In genomic region chr10:101778781-101779543, GRCh38 we compare ENCODE assay signal across 8 cellular contexts. TPM values are rescaled to one million over a fixed set of nuclear protein-coding genes. Genes with fewer than 3 reads are reported as not detected.
DNase-seq lines count a peak whose midpoint lies in the region; ATAC-seq and TF ChIP-seq lines count a peak whose summit lies in the region.

No MANE protein-coding gene starts in this region.

- RAD21 ChIA-PET in HCT116 (lab: Charles Lee; ENCODE audit: low non-redundant PET in 1 of 2, low total read pairs in 2 of 2, uncharacterized antibody in 2 of 2, unreplicated experiment in 2 of 2): interaction anchor here in 1 of 2 experiments (0.7 kb wide), 1 partner anchor 565 kb away, joined by 3 read pairs; no protein-coding TSS in a partner anchor

- H3K9ac ChIP-seq in HCT116 (ENCODE audit: low read length) (no peak overlapping the region), rectal smooth muscle tissue (ENCODE audit: low read length) (no peak overlapping the region)

- no peaks in the 10 kb centered on the region for H3K9me3 Mint-ChIP-seq in activated T-cell treated with anti-CD3 and anti-CD28 coated beads, Interleukin-2, amount 50 U/mL, for 72 hours

- DNase-seq in HCT116 (ENCODE audit: low read depth, low spot score) (no peak), left ventricle myocardium inferior (no peak), cortex of kidney (lab: John Stamatoyannopoulos, UW) (no peak), SK-N-DZ (ENCODE audit: low spot score) (no peak), NCI-H2081 treated with DMSO at 0.1 percent for 48 hours (lab: John Stamatoyannopoulos, UW) (no peak), D341Med (ENCODE audit: low spot score) (no peak)
- DNase-seq in activated T-cell treated with anti-CD3 and anti-CD28 coated beads, Interleukin-2, amount 50 U/mL, for 72 hours: peak; percentile 34 to 37

- H3K4me2 ChIP-seq in HCT116 (ENCODE audit: low read length): no peak overlapping the region

- H3K9me2 ChIP-seq in HCT116 (ENCODE audit: insufficient read depth): no peaks in the 10 kb centered on the region

- H3K9me3 ChIP-seq in HCT116 (ENCODE audit: control insufficient read depth in 1 of 2, insufficient read depth in 1 of 2, low read depth in 1 of 2, low read length in 2 of 2) (no peaks in the 10 kb centered on the region), left ventricle myocardium inferior (replicated peaks) (no peaks in the 10 kb centered on the region)

- H3K27ac Mint-ChIP-seq in activated T-cell treated with anti-CD3 and anti-CD28 coated beads, Interleukin-2, amount 50 U/mL, for 72 hours: no peak overlapping the region

- H3K4me1 ChIP-seq in HCT116 (ENCODE audit: control insufficient read depth in 1 of 2, insufficient read depth in 2 of 2, low read length in 2 of 2) (peaks cover 19 to 36% of the 10 kb centered on the region in 2 experiments), left ventricle myocardium inferior (peaks cover 68% of the 10 kb centered on the region), rectal smooth muscle tissue (ENCODE audit: control insufficient read depth, insufficient read depth, low read length) (peaks cover 9% of the 10 kb centered on the region)

- POLR2A ChIA-PET in HCT116 (lab: Charles Lee): no interaction called here

- peaks cover 40% of the 10 kb centered on the region for H3K27me3 Mint-ChIP-seq in activated T-cell treated with anti-CD3 and anti-CD28 coated beads, Interleukin-2, amount 50 U/mL, for 72 hours (ENCODE audit: low read depth)

- no peaks in the 10 kb centered on the region for H3K27me3 ChIP-seq in HCT116 (ENCODE audit: insufficient read depth, low read length)
- peaks cover 58% of the 10 kb centered on the region for H3K27me3 ChIP-seq in left ventricle myocardium inferior (ENCODE audit: low read depth)
- peaks cover 35% of the 10 kb centered on the region for H3K27me3 ChIP-seq in rectal smooth muscle tissue (ENCODE audit: control insufficient read depth, insufficient read depth, low read length)

- peaks cover 6 to 7% of the 10 kb centered on the region in 2 donors for H3K36me3 Mint-ChIP-seq in activated T-cell treated with anti-CD3 and anti-CD28 coated beads, Interleukin-2, amount 50 U/mL, for 72 hours (ENCODE audit: insufficient read depth in 2 of 2)

- intact Hi-C loops in HCT116 (cut with micrococcal nuclease) (no loop called here), left ventricle myocardium inferior (cut with micrococcal nuclease) (no loop called here)

- TF ChIP-seq CTCF in HCT116 (IDR thresholded peaks at IDR 0.05 in 2 of 3, conservative IDR thresholded peaks at IDR 0.05 in 1 of 3; ENCODE audit: borderline replicate concordance in 1 of 3, insufficient read depth in 1 of 3, low read depth in 2 of 3, low read length in 2 of 3) (no peak), left ventricle myocardium inferior (IDR thresholded peaks at IDR 0.05; ENCODE audit: borderline replicate concordance) (no peak)

- H3K79me2 ChIP-seq in HCT116 (ENCODE audit: insufficient read depth, low read length): peaks cover 44% of the 10 kb centered on the region

- BruUV-seq in HCT116 (replicated peaks; lab: Mats Ljungman, UMichigan): no TSS peak

- no peak for ATAC-seq in HCT116
- no peak for ATAC-seq in activated T-cell treated with anti-CD3 and anti-CD28 coated beads, Interleukin-2, amount 50 U/mL, for 72 hours (replicated peaks in 1 of 2)

- peaks cover 3% of the 10 kb centered on the region; the same call in 1 of the 2 replicates for H4K20me1 ChIP-seq in HCT116 (ENCODE audit: insufficient read depth)

- H3K4me3 ChIP-seq in HCT116 (replicated peaks in 1 of 2; ENCODE audit: low read depth in 1 of 2, low read length in 2 of 2) (no peak overlapping the region), left ventricle myocardium inferior (peak overlapping the region; percentile 64), rectal smooth muscle tissue (ENCODE audit: low read length) (peak overlapping the region; percentile 68)

- peaks cover 60% of the 10 kb centered on the region for H3K4me1 Mint-ChIP-seq in activated T-cell treated with anti-CD3 and anti-CD28 coated beads, Interleukin-2, amount 50 U/mL, for 72 hours (ENCODE audit: low read depth)

- H3K36me3 ChIP-seq in HCT116 (ENCODE audit: control insufficient read depth in 1 of 2, insufficient read depth in 2 of 2, low read length in 2 of 2) (peaks cover 0 to 28% of the 10 kb centered on the region in 2 experiments; a peak in 1 of 4 replicates), left ventricle myocardium inferior (peaks cover 2% of the 10 kb centered on the region), rectal smooth muscle tissue (ENCODE audit: control insufficient read depth, insufficient read depth, low read length) (no peaks in the 10 kb centered on the region)

- TF ChIP-seq POLR2A in HCT116 (IDR thresholded peaks at IDR 0.05; ENCODE audit: borderline replicate concordance, extremely low read depth, insufficient read depth, insufficient read length): no peak

- no peak for TF ChIP-seq RAD21 in HCT116 (IDR thresholded peaks at IDR 0.05; ENCODE audit: low read depth)

- peak overlapping the region; percentile 71 to 88 for H3K4me3 Mint-ChIP-seq in activated T-cell treated with anti-CD3 and anti-CD28 coated beads, Interleukin-2, amount 50 U/mL, for 72 hours

- CTCF ChIA-PET in HCT116 (lab: Charles Lee): interaction anchor here (1.0 to 1.2 kb wide), 2 partner anchors 176 to 760 kb away, joined by 3 to 7 read pairs; no protein-coding TSS in a partner anchor

- no peak overlapping the region for H2AFZ ChIP-seq in HCT116 (ENCODE audit: low read depth, low read length, poor library complexity, severe bottlenecking)

- H3K27ac ChIP-seq in HCT116 (ENCODE audit: low read depth, low read length) (peak overlapping the region; percentile 66; the same call in 1 of the 2 replicates), left ventricle myocardium inferior (replicated peaks) (no peak overlapping the region), rectal smooth muscle tissue (ENCODE audit: low read depth, low read length) (no peak overlapping the region)

TF ChIP-seq in HCT116, 20 proteins besides CTCF, POLR2A, EP300 and RAD21 (continues in another document):
- TF ChIP-seq FOSL1 (IDR thresholded peaks at IDR 0.05; ENCODE audit: low read depth) (no peak), POLR2AphosphoS5 (IDR thresholded peaks at IDR 0.05; ENCODE audit: low read depth, low read length) (no peak; the same call in 1 of the 2 replicates), ELF1 (IDR thresholded peaks at IDR 0.05; ENCODE audit: borderline replicate concordance, low read depth) (no peak), SP1 (IDR thresholded peaks at IDR 0.05; ENCODE audit: low read depth) (no peak), EZH2 (IDR thresholded peaks at IDR 0.05) (no peak), CEBPB (IDR thresholded peaks at IDR 0.05; ENCODE audit: low read depth) (no peak), REST (IDR thresholded peaks at IDR 0.05; ENCODE audit: low read depth) (no peak), YY1 (IDR thresholded peaks at IDR 0.05; ENCODE audit: extremely low read depth, insufficient replicate concordance, low read depth, low read length) (no peak), MAX (IDR thresholded peaks at IDR 0.05) (no peak), ZFX (IDR thresholded peaks at IDR 0.05) (no peak), JUND (IDR thresholded peaks at IDR 0.05) (no peak), EZH2phosphoT487 (IDR thresholded peaks at IDR 0.05; ENCODE audit: borderline replicate concordance) (no peak)

RNA-seq across cellular contexts. Expression of gene FGF8, which starts 3.0 kb away (rescaled TPM):
- 2.7 TPM for total RNA-seq in HCT116 (2021; ENCODE audit: unreplicated experiment)
- 1.6 and 1.9 TPM in 2 replicates for polyA plus RNA-seq in HCT116 (2012)
- under 1 TPM; 0.43 to 0.49 TPM for total RNA-seq in activated T-cell treated with anti-CD3 and anti-CD28 coated beads, Interleukin-2, amount 50 U/mL, for 72 hours
- total RNA-seq in left ventricle myocardium inferior: not detected
- 0.36 TPM in 2 replicates for polyA plus RNA-seq in SK-N-DZ (2014; cell fraction: cytosol; rRNA removed)
- polyA plus RNA-seq in SK-N-DZ (2014; cell fraction: nucleus; rRNA removed): 3.3 TPM in 1 of 2 replicates, not detected in the other

RNA-seq across cellular contexts. Expression of gene NPM3, which starts 4.3 kb away (rescaled TPM):
- 267 TPM for total RNA-seq in HCT116 (2021; ENCODE audit: unreplicated experiment)
- polyA plus RNA-seq in HCT116 (2012): 244 and 258 TPM in 2 replicates
- total RNA-seq in activated T-cell treated with anti-CD3 and anti-CD28 coated beads, Interleukin-2, amount 50 U/mL, for 72 hours: 100 to 1,000 TPM in 1 of 2 donors, 10 to 100 TPM in 1; 94.5 to 113 TPM
- total RNA-seq in left ventricle myocardium inferior: 7.9 TPM
- 166 and 203 TPM in 2 replicates for polyA plus RNA-seq in SK-N-DZ (2014; cell fraction: cytosol; rRNA removed)
- polyA plus RNA-seq in SK-N-DZ (2014; cell fraction: nucleus; rRNA removed): 82.0 and 159 TPM in 2 replicates

RNA-seq across cellular contexts. Expression of gene OGA, which starts 39.3 kb away (rescaled TPM):
- total RNA-seq in HCT116 (2021; ENCODE audit: unreplicated experiment) (127 TPM), left ventricle myocardium inferior (96.3 TPM)
- 62.7 and 71.3 TPM in 2 replicates for polyA plus RNA-seq in HCT116 (2012)
- total RNA-seq in activated T-cell treated with anti-CD3 and anti-CD28 coated beads, Interleukin-2, amount 50 U/mL, for 72 hours: 100 to 1,000 TPM; 165 to 170 TPM
- polyA plus RNA-seq in SK-N-DZ (2014; cell fraction: cytosol; rRNA removed): 47.3 and 51.7 TPM in 2 replicates
- 142 and 189 TPM in 2 replicates for polyA plus RNA-seq in SK-N-DZ (2014; cell fraction: nucleus; rRNA removed)

Comparison
In these comparisons a context has a peak if more than half of its experiments do, and no peak if none do; other contexts are left out.
1. DNase-seq: peak in activated T-cell treated with anti-CD3 and anti-CD28 coated beads, Interleukin-2, amount 50 U/mL, for 72 hours (2 of 2); none in HCT116 (single experiment), left ventricle myocardium inferior (single experiment), cortex of kidney (single experiment), SK-N-DZ (single experiment), NCI-H2081 treated with DMSO at 0.1 percent for 48 hours (single experiment) and D341Med (single experiment).
2. H3K4me3 ChIP-seq: peak in left ventricle myocardium inferior (single experiment) and rectal smooth muscle tissue (single experiment); none in HCT116 (0 of 2).
3. RNA of gene NPM3, which starts 4.3 kb away (total RNA-seq): 267 TPM in HCT116 (single experiment) and 94.5 to 113 TPM in activated T-cell treated with anti-CD3 and anti-CD28 coated beads, Interleukin-2, amount 50 U/mL, for 72 hours; 7.9 TPM in left ventricle myocardium inferior (single experiment); every median in the first group is over 10 times any median in the second.